Comparison of ENCODE assay signal across 13 cellular contexts in genomic region chr6:159039885-159040258, GRCh38. TPM values are rescaled to one million over a fixed set of nuclear protein-coding genes. Genes with fewer than 3 reads are reported as not detected.
DNase-seq lines count a peak whose midpoint lies in the region; ATAC-seq and TF ChIP-seq lines count a peak whose summit lies in the region.
"Had no signal": no experiment of that assay in that cellular context is flagged by ENCODE, and none has a peak within 500 bp of the region (broad histone marks: within the 10 kb centered on the region; RNA-seq: fewer than 3 reads in every experiment).

No MANE protein-coding gene starts in this region.

- no peak for TF ChIP-seq EP300 in transverse colon (IDR thresholded peaks at IDR 0.05; ENCODE audit: low read depth)

- CTCF ChIA-PET in activated naive CD4-positive, alpha-beta T cell treated with anti-CD3 and anti-CD28 coated beads, Interleukin-2, amount 10 ng/mL, durations not matched to agents 7 days and 5 days (lab: Charles Lee), result interaction anchor here (0.6 to 11.4 kb wide), 9 partner anchors 22 to 419 kb away, joined by 3 to 234 read pairs (median 7); no protein-coding TSS in a partner anchor
- CTCF ChIA-PET in T-cell (lab: Charles Lee), result interaction anchor here (0.7 to 2.7 kb wide), 12 partner anchors 23 to 170 kb away, joined by 3 to 26 read pairs (median 6); no protein-coding TSS in a partner anchor

- peak overlapping the region; percentile 93 for H3K27ac ChIP-seq in foreskin keratinocyte
- peak overlapping the region; percentile 6 to 68 (median 60) for H3K27ac ChIP-seq in transverse colon
- H3K27ac ChIP-seq: prostate gland had no signal

- intact Hi-C loops in transverse colon (cut with DNase I; ENCODE audit: low total_unique reads), result loop anchor here (10.0 kb wide), 1 partner anchor 95 kb away; no protein-coding TSS in a partner anchor

- TF ChIP-seq POLR2A in transverse colon (IDR thresholded peaks at IDR 0.05), result no peak

- H3K36me3 ChIP-seq in transverse colon, result no peaks in the 10 kb centered on the region
- H3K36me3 ChIP-seq: prostate gland had no signal

- H3K9me3 Mint-ChIP-seq in activated naive CD4-positive, alpha-beta T cell treated with anti-CD3 and anti-CD28 coated beads, Interleukin-2, amount 10 ng/mL, durations not matched to agents 7 days and 5 days, result no peaks in the 10 kb centered on the region
- H3K9me3 Mint-ChIP-seq in T-cell, result no peaks in the 10 kb centered on the region

- in situ Hi-C loops in transverse colon (cut with MboI; ENCODE audit: low pct_ligation_motif_present in 1 of 4, low pct_unique_long_range_greater_than_20kb in 1 of 4, low sequenced_read_pairs in 3 of 4), result loop anchor here in 1 of 4 donors (10.0 kb wide), 1 partner anchor 65 kb away; no protein-coding TSS in a partner anchor

- peaks cover 57% of the 10 kb centered on the region for H3K4me1 Mint-ChIP-seq in activated naive CD4-positive, alpha-beta T cell treated with anti-CD3 and anti-CD28 coated beads, Interleukin-2, amount 10 ng/mL, durations not matched to agents 7 days and 5 days
- H3K4me1 Mint-ChIP-seq in T-cell, result peaks cover 69 to 76% (median 72%) of the 10 kb centered on the region in 3 donors

- H3K27me3 ChIP-seq in foreskin keratinocyte (no peaks in the 10 kb centered on the region), transverse colon (no peaks in the 10 kb centered on the region)

- peaks cover 90% of the 10 kb centered on the region for H3K36me3 Mint-ChIP-seq in activated naive CD4-positive, alpha-beta T cell treated with anti-CD3 and anti-CD28 coated beads, Interleukin-2, amount 10 ng/mL, durations not matched to agents 7 days and 5 days
- peaks cover 82% of the 10 kb centered on the region for H3K36me3 Mint-ChIP-seq in T-cell

- no peak for ATAC-seq in T-cell (replicated peaks in 1 of 4)
- no peak for ATAC-seq in foreskin keratinocyte
- no peak for ATAC-seq in GM18520 (IDR thresholded peaks at IDR 0.05; ENCODE audit: unreplicated experiment)
- no peak for ATAC-seq in HG02763 (IDR thresholded peaks at IDR 0.05; ENCODE audit: unreplicated experiment)

- H3K4me3 Mint-ChIP-seq in activated naive CD4-positive, alpha-beta T cell treated with anti-CD3 and anti-CD28 coated beads, Interleukin-2, amount 10 ng/mL, durations not matched to agents 7 days and 5 days, result peak overlapping the region; percentile 67
- H3K4me3 Mint-ChIP-seq in T-cell, result peak overlapping the region; percentile 96 to 98 (median 96)

- POLR2A ChIA-PET in T-cell (lab: Charles Lee), result interaction anchor here (0.5 to 1.6 kb wide), 14 partner anchors 18 to 459 kb away, joined by 3 to 11 read pairs (median 4); partner anchors contain the start of gene SYTL3 (in 1 of the 2)

- H3K9me3 ChIP-seq in transverse colon, result no peaks in the 10 kb centered on the region
- H3K9me3 ChIP-seq: prostate gland had no signal

- WGBS in transverse colon (ENCODE audit: low coverage in 1 of 2), 2 donors, result 56 to 78% methylated on average over 1 of the region's 1 CpG

- no peak for TF ChIP-seq CTCF in foreskin keratinocyte (conservative IDR thresholded peaks at IDR 0.05)
- TF ChIP-seq CTCF in transverse colon (IDR thresholded peaks at IDR 0.05), result no peak

- peak overlapping the region; percentile 98 for H3K27ac Mint-ChIP-seq in activated naive CD4-positive, alpha-beta T cell treated with anti-CD3 and anti-CD28 coated beads, Interleukin-2, amount 10 ng/mL, durations not matched to agents 7 days and 5 days
- peak overlapping the region; percentile 98 for H3K27ac Mint-ChIP-seq in T-cell

- no peak for DNase-seq in activated naive CD4-positive, alpha-beta T cell treated with anti-CD3 and anti-CD28 coated beads, Interleukin-2, amount 10 ng/mL, durations not matched to agents 7 days and 5 days
- no peak for DNase-seq in activated naive CD4-positive, alpha-beta T cell treated with anti-CD3 and anti-CD28 coated beads, Interleukin-2, amount 50 U/mL, for 16 hours
- no peak for DNase-seq in T-cell
- DNase-seq in foreskin keratinocyte, result no peak
- DNase-seq in transverse colon, result no peak
- DNase-seq in NCI-H2196 treated with DMSO at 0.1 percent for 48 hours (lab: John Stamatoyannopoulos, UW; ENCODE audit: unreplicated experiment), result no peak
- DNase-seq: activated CD4-positive, CD25-positive, alpha-beta regulatory T cell treated with anti-CD3 and anti-CD28 coated beads, Interleukin-2, amount 50 U/mL, for 72 hours; NCI-H187 treated with DMSO at 0.1 percent for 48 hours; stimulated activated CD4-positive, alpha-beta T cell treated with anti-CD3 and anti-CD28 coated beads, Interleukin-1b, Interleukin-23, amount 100 ng/mL, for 48 hours had no signal

- no peaks in the 10 kb centered on the region for H3K27me3 Mint-ChIP-seq in activated naive CD4-positive, alpha-beta T cell treated with anti-CD3 and anti-CD28 coated beads, Interleukin-2, amount 10 ng/mL, durations not matched to agents 7 days and 5 days
- no peaks in the 10 kb centered on the region for H3K27me3 Mint-ChIP-seq in T-cell

- H3K4me1 ChIP-seq in foreskin keratinocyte (peaks cover 28% of the 10 kb centered on the region), transverse colon (peaks cover 0 to 12% (median 0%) of the 10 kb centered on the region in 4 donors)
- H3K4me1 ChIP-seq: prostate gland had no signal

- H3K4me3 ChIP-seq in transverse colon, result no peak overlapping the region
- H3K4me3 ChIP-seq: prostate gland had no signal

RNA-seq across cellular contexts. Expression of gene TAGAP, which starts 4.9 kb away (rescaled TPM):
- total RNA-seq in T-cell (100 to 1,000 TPM; 110 to 224 (median 128) TPM), foreskin keratinocyte (0.07 TPM in 2 replicates), transverse colon (10 to 100 TPM in 2 of 4 donors, 1 to 10 TPM in 2; 5.1 to 10.3 (median 8.9) TPM)
- polyA plus RNA-seq in foreskin keratinocyte, result 0.03 and 0.06 TPM in 2 replicates
- total RNA-seq: fibroblast of lung had no signal
- polyA plus RNA-seq: fibroblast of lung had no signal

RNA-seq across cellular contexts. Expression of gene RSPH3, which starts 39.9 kb away (rescaled TPM):
- total RNA-seq in T-cell (1 to 10 TPM; 1.5 to 2.6 (median 2.1) TPM), foreskin keratinocyte (5.8 and 6.9 TPM in 2 replicates), transverse colon (10 to 100 TPM; 13.3 to 24.1 (median 23.5) TPM)
- 2.1 and 2.2 TPM in 2 replicates for polyA plus RNA-seq in foreskin keratinocyte

Comparison
In these comparisons a context has a peak if more than half of its experiments do, and no peak if none do; other contexts are left out.
1. RNA of gene TAGAP, which starts 4.9 kb away (total RNA-seq): 110 to 224 TPM in T-cell; 5.1 to 10.3 TPM in transverse colon and 0.07 TPM in foreskin keratinocyte; every median in the first group is over 4 times any median in the second.